Comparison of ENCODE assay signal across 12 cellular contexts in genomic region chr9:3733039-3733408, GRCh38.
DNase-seq lines count a peak whose midpoint lies in the region; ATAC-seq, FAIRE-seq and TF ChIP-seq lines count a peak whose summit lies in the region.
"Had no signal": no experiment of that assay in that cellular context is flagged by ENCODE, and none has a peak within 500 bp of the region (broad histone marks: within the 10 kb centered on the region; RNA-seq: fewer than 3 reads in every experiment).

No MANE protein-coding gene starts in this region.

- H2BK120ac ChIP-seq in IMR-90 (ENCODE audit: low read depth, low read length), result peak overlapping the region; percentile 58; the same call in 1 of the 2 replicates

- H3K4me1 Mint-ChIP-seq in CD8-positive, alpha-beta T cell (ENCODE audit: low read depth), result peaks cover 12% of the 10 kb centered on the region

- H2BK20ac ChIP-seq in IMR-90 (ENCODE audit: low read depth, low read length), result peak overlapping the region; percentile 10; the same call in 1 of the 2 replicates

- RAD21 ChIA-PET in GM12878 (lab: Charles Lee; ENCODE audit: unreplicated experiment), result interaction anchor here (0.9 to 2.4 kb wide), 8 partner anchors 206 to 605 kb away, joined by 3 to 8 read pairs (median 4); no protein-coding TSS in a partner anchor

- H3K9ac ChIP-seq in IMR-90 (ENCODE audit: low read depth, low read length) (no peak overlapping the region), GM12878 (ENCODE audit: control insufficient read depth, insufficient read depth, low read length) (no peak overlapping the region)

- H4K91ac ChIP-seq in IMR-90 (ENCODE audit: insufficient read depth, low read depth, low read length), result peak overlapping the region; percentile 23; the same call in 1 of the 2 replicates

- peak overlapping the region; percentile 13; the same call in 1 of the 2 replicates for H2AK5ac ChIP-seq in IMR-90 (ENCODE audit: low read depth, low read length)

- H3K56ac ChIP-seq in IMR-90 (ENCODE audit: extremely low read depth, insufficient read depth, low read length), result no peak overlapping the region

- H3K9me1 ChIP-seq in IMR-90 (ENCODE audit: insufficient read depth, low read length), result no peaks in the 10 kb centered on the region; the same call in 1 of the 2 replicates

- H3K36me3 Mint-ChIP-seq in CD8-positive, alpha-beta T cell, result no peaks in the 10 kb centered on the region

- TF ChIP-seq EP300 in GM12878 (IDR thresholded peaks at IDR 0.05; ENCODE audit: borderline replicate concordance in 1 of 2, control insufficient read depth in 1 of 2, low read depth in 2 of 2, low read length in 2 of 2), result no peak

- no peaks in the 10 kb centered on the region for H3K36me3 ChIP-seq in CD8-positive, alpha-beta T cell (ENCODE audit: insufficient read depth, low read length)
- H3K36me3 ChIP-seq in IMR-90 (ENCODE audit: control insufficient read depth, insufficient read depth, low read length) (no peaks in the 10 kb centered on the region), GM12878 (ENCODE audit: control insufficient read depth in 2 of 2, insufficient read depth in 2 of 2, low read length in 1 of 2) (no peaks in the 10 kb centered on the region), neuron (ENCODE audit: insufficient read depth, low read length) (no peaks in the 10 kb centered on the region), esophagus squamous epithelium (no peaks in the 10 kb centered on the region)
- H3K36me3 ChIP-seq: ovary had no signal

- no peak overlapping the region for H2AK9ac ChIP-seq in IMR-90 (replicated peaks; ENCODE audit: low read depth, low read length, poor library complexity)

- no peak overlapping the region for H2BK5ac ChIP-seq in IMR-90 (ENCODE audit: low read depth, low read length, poor library complexity, severe bottlenecking)

- no peak overlapping the region for H3K4me3 ChIP-seq in CD8-positive, alpha-beta T cell (ENCODE audit: low read depth, low read length)
- no peak overlapping the region for H3K4me3 ChIP-seq in IMR-90 (ENCODE audit: insufficient read depth, low read depth, low read length)
- no peak overlapping the region for H3K4me3 ChIP-seq in GM12878
- H3K4me3 ChIP-seq in neuron (ENCODE audit: low read length), result peak overlapping the region; percentile 43
- H3K4me3 ChIP-seq in esophagus squamous epithelium, result no peak overlapping the region
- H3K4me3 ChIP-seq: ovary, PC-9 had no signal

- FAIRE-seq in GM12878 (lab: Jason Lieb, UNC), result no peak

- peak overlapping the region; percentile 49 for H3K4ac ChIP-seq in IMR-90 (ENCODE audit: low read depth, low read length)

- dilution Hi-C loops in IMR-90 (cut with HindIII; ENCODE audit: low sequenced_read_pairs, unreplicated experiment), result no loop called here

- H3K4me3 Mint-ChIP-seq in CD8-positive, alpha-beta T cell, result no peak overlapping the region
- H3K4me3 Mint-ChIP-seq: activated CD4-positive, alpha-beta T cell treated with anti-CD3 and anti-CD28 coated beads, Interleukin-2, amount 10 ng/mL, durations not matched to agents 24 days and 14 days had no signal

- intact Hi-C loops in CD8-positive, alpha-beta T cell (cut with DNase I, micrococcal nuclease), result loop anchor here in 1 of 2 experiments (2.0 to 5.0 kb wide), 2 partner anchors 494 to 582 kb away; no protein-coding TSS in a partner anchor
- intact Hi-C loops in IMR-90 (cut with micrococcal nuclease), result loop anchor here (2.0 to 10.0 kb wide), 5 partner anchors 172 to 642 kb away; no protein-coding TSS in a partner anchor
- intact Hi-C loops in GM12878 (cut with micrococcal nuclease; ENCODE audit: unreplicated experiment), result loop anchor here (2.0 kb wide), 1 partner anchor 496 kb away; no protein-coding TSS in a partner anchor
- intact Hi-C loops in esophagus squamous epithelium (cut with DNase I), result loop anchor here (10.0 kb wide), 1 partner anchor 492 kb away; no protein-coding TSS in a partner anchor

- no peak for TF ChIP-seq RAD21 in IMR-90 (IDR thresholded peaks at IDR 0.05; ENCODE audit: low read length)
- no peak for TF ChIP-seq RAD21 in GM12878 (IDR thresholded peaks at IDR 0.05; ENCODE audit: insufficient read depth, low read depth, low read length)

- H2AFZ ChIP-seq in IMR-90 (replicated peaks; ENCODE audit: low read length, poor library complexity), result no peak overlapping the region
- no peak overlapping the region; the same call in 1 of the 2 replicates for H2AFZ ChIP-seq in GM12878 (ENCODE audit: control insufficient read depth, low read depth, low read length)
- H2AFZ ChIP-seq in neuron (ENCODE audit: low read depth, low read length), result no peak overlapping the region

- peak overlapping the region in 1 of 2 experiments; percentile 49; a peak in 2 of 4 replicates for H4K8ac ChIP-seq in IMR-90 (ENCODE audit: low read depth in 2 of 2, low read length in 2 of 2)

- no TSS peak for BruUV-seq in IMR-90 (replicated peaks; lab: Mats Ljungman, UMichigan)
- no TSS peak for BruUV-seq in GM12878 (replicated peaks; lab: Mats Ljungman, UMichigan)

- H3K4me1 ChIP-seq in CD8-positive, alpha-beta T cell (ENCODE audit: insufficient read depth, low read length), result no peaks in the 10 kb centered on the region
- peaks cover 3% of the 10 kb centered on the region for H3K4me1 ChIP-seq in IMR-90 (ENCODE audit: control insufficient read depth, insufficient read depth, low read length)
- H3K4me1 ChIP-seq in GM12878 (ENCODE audit: control insufficient read depth, insufficient read depth, low read length), result peaks cover 22% of the 10 kb centered on the region
- peaks cover 14% of the 10 kb centered on the region for H3K4me1 ChIP-seq in neuron (ENCODE audit: insufficient read depth, low read length)
- peaks cover 0 to 14% (median 4%) of the 10 kb centered on the region in 3 donors for H3K4me1 ChIP-seq in esophagus squamous epithelium

- SMC1A ChIA-PET in GM12878 (lab: Charles Lee; ENCODE audit: uncharacterized antibody, unreplicated experiment), result interaction anchor here (1.0 to 3.5 kb wide), 7 partner anchors 69 to 605 kb away, joined by 3 to 20 read pairs (median 3); no protein-coding TSS in a partner anchor

- CTCF ChIA-PET in CD8-positive, alpha-beta T cell (lab: Charles Lee), result interaction anchor here (1.3 to 2.7 kb wide), 5 partner anchors 11 to 643 kb away, joined by 3 to 15 read pairs (median 4); no protein-coding TSS in a partner anchor
- CTCF ChIA-PET in IMR-90 (lab: Yijun Ruan, JAX), result interaction anchor here (0.5 to 3.2 kb wide), 2 partner anchors 495 to 564 kb away, joined by 6 to 15 read pairs; no protein-coding TSS in a partner anchor
- CTCF ChIA-PET in GM12878 (lab: Yijun Ruan, JAX), result interaction anchor here (1.0 to 4.1 kb wide), 13 partner anchors 18 to 634 kb away, joined by 3 to 28 read pairs (median 6); no protein-coding TSS in a partner anchor

- no peak overlapping the region for H3K27ac Mint-ChIP-seq in CD8-positive, alpha-beta T cell
- H3K27ac Mint-ChIP-seq: activated CD4-positive, alpha-beta T cell treated with anti-CD3 and anti-CD28 coated beads, Interleukin-2, amount 10 ng/mL, durations not matched to agents 24 days and 14 days had no signal

- no peaks in the 10 kb centered on the region for H3K79me1 ChIP-seq in IMR-90 (ENCODE audit: low read depth in 1 of 2, low read length in 2 of 2)

- 0 out of 3 replicates have a peak overlapping the region, but pooled peaks have one; percentile 18 for H2BK15ac ChIP-seq in IMR-90 (ENCODE audit: low read depth, low read length)

- in situ Hi-C loops in IMR-90 (cut with MboI; ENCODE audit: low sequenced_read_pairs), result loop anchor here (5.0 to 25.0 kb wide), 3 partner anchors 329 to 629 kb away; no protein-coding TSS in a partner anchor
- in situ Hi-C loops in GM12878 (cut with MboI), result loop anchor here (5.0 to 10.0 kb wide), 3 partner anchors 258 to 602 kb away; no protein-coding TSS in a partner anchor

- H3K27ac ChIP-seq in CD8-positive, alpha-beta T cell (ENCODE audit: low read depth, low read length), result no peak overlapping the region
- H3K27ac ChIP-seq in IMR-90 (ENCODE audit: insufficient read depth, low read length) (no peak overlapping the region; the same call in 1 of the 2 replicates), GM12878 (ENCODE audit: control insufficient read depth, insufficient read depth) (no peak overlapping the region), esophagus squamous epithelium (no peak overlapping the region)
- H3K27ac ChIP-seq: PC-9 had no signal

- peak overlapping the region; percentile 20; the same call in 1 of the 2 replicates for H3K18ac ChIP-seq in IMR-90 (ENCODE audit: low read depth, low read length)

- POLR2A ChIA-PET in CD8-positive, alpha-beta T cell (lab: Charles Lee), result no interaction called here
- POLR2A ChIA-PET in IMR-90 (lab: Charles Lee; ENCODE audit: unreplicated experiment) (no interaction called here), GM12878 (lab: Charles Lee) (no interaction called here)

- H3K9me3 ChIP-seq in CD8-positive, alpha-beta T cell (ENCODE audit: low read length), result no peaks in the 10 kb centered on the region
- no peaks in the 10 kb centered on the region for H3K9me3 ChIP-seq in IMR-90 (ENCODE audit: control insufficient read depth, insufficient read depth, low read length)
- H3K9me3 ChIP-seq in GM12878 (replicated peaks; ENCODE audit: control insufficient read depth, insufficient read depth, low read length), result no peaks in the 10 kb centered on the region
- H3K9me3 ChIP-seq in neuron (ENCODE audit: low read length), result no peaks in the 10 kb centered on the region
- no peaks in the 10 kb centered on the region for H3K9me3 ChIP-seq in esophagus squamous epithelium
- H3K9me3 ChIP-seq: Caco-2, ovary had no signal

- H3K27me3 Mint-ChIP-seq in CD8-positive, alpha-beta T cell (ENCODE audit: low read depth), result peaks cover 2% of the 10 kb centered on the region
- H3K27me3 Mint-ChIP-seq: activated CD4-positive, alpha-beta T cell treated with anti-CD3 and anti-CD28 coated beads, Interleukin-2, amount 10 ng/mL, durations not matched to agents 24 days and 14 days had no signal

- H3K27me3 ChIP-seq in CD8-positive, alpha-beta T cell (ENCODE audit: insufficient read depth, low read length), result no peaks in the 10 kb centered on the region
- no peaks in the 10 kb centered on the region for H3K27me3 ChIP-seq in IMR-90 (ENCODE audit: control insufficient read depth, insufficient read depth, low read length)
- H3K27me3 ChIP-seq in GM12878 (replicated peaks in 1 of 2; ENCODE audit: control insufficient read depth in 2 of 2, insufficient read depth in 2 of 2, low read length in 1 of 2), result no peaks in the 10 kb centered on the region
- no peaks in the 10 kb centered on the region for H3K27me3 ChIP-seq in neuron (ENCODE audit: insufficient read depth, low read length)
- H3K27me3 ChIP-seq in esophagus squamous epithelium, result no peaks in the 10 kb centered on the region
- H3K27me3 ChIP-seq: ovary had no signal

- WGBS in IMR-90 (ENCODE audit: extremely low coverage in 2 of 2, insufficient read length in 1 of 2), 2 experiments, result no CpG with 5 or more reads among the region's 3 CpGs
- WGBS in GM12878 (ENCODE audit: insufficient coverage, insufficient replicate concordance, low lambda C conversion rate, missing lambda C conversion rate), result 58% methylated on average over 3 of the region's 3 CpGs
- WGBS in esophagus squamous epithelium, 2 donors, result 42 to 61% methylated on average over 3 of the region's 3 CpGs

- H4K5ac ChIP-seq in IMR-90 (ENCODE audit: low read depth, low read length), result 0 out of 2 replicates have a peak overlapping the region, but pooled peaks have one; percentile 5

- TF ChIP-seq POLR2A in IMR-90 (IDR thresholded peaks at IDR 0.05; ENCODE audit: low read depth, low read length) (no peak), GM12878 (IDR thresholded peaks at IDR 0.05; ENCODE audit: low read depth, low read length) (no peak), esophagus squamous epithelium (IDR thresholded peaks at IDR 0.05) (no peak)

- H3K79me2 ChIP-seq in GM12878 (ENCODE audit: control insufficient read depth, insufficient read depth, low read length), result no peaks in the 10 kb centered on the region

- no peaks in the 10 kb centered on the region for H3K9me3 Mint-ChIP-seq in CD8-positive, alpha-beta T cell
- H3K9me3 Mint-ChIP-seq: activated CD4-positive, alpha-beta T cell treated with anti-CD3 and anti-CD28 coated beads, Interleukin-2, amount 10 ng/mL, durations not matched to agents 24 days and 14 days had no signal

- H3K4me2 ChIP-seq in IMR-90 (ENCODE audit: low read depth, low read length) (no peak overlapping the region), GM12878 (ENCODE audit: control insufficient read depth, insufficient read depth) (no peak overlapping the region)

- peak; percentile 15 for TF ChIP-seq CTCF in CD8-positive, alpha-beta T cell (IDR thresholded peaks at IDR 0.05)
- no peak for TF ChIP-seq CTCF in IMR-90 (conservative IDR thresholded peaks at IDR 0.05; ENCODE audit: low read depth, low read length)
- no peak for TF ChIP-seq CTCF in GM12878 (IDR thresholded peaks at IDR 0.05 in 2 of 3, conservative IDR thresholded peaks at IDR 0.05 in 1 of 3; ENCODE audit: control insufficient read depth in 2 of 3, extremely low read depth in 1 of 3, insufficient read depth in 1 of 3, low read depth in 3 of 3, low read length in 3 of 3)
- no peak for TF ChIP-seq CTCF in esophagus squamous epithelium (IDR thresholded peaks at IDR 0.05)

- no peak overlapping the region for H3K23ac ChIP-seq in IMR-90 (ENCODE audit: low read depth, low read length)

- H4K20me1 ChIP-seq in IMR-90 (ENCODE audit: insufficient read depth, low read length), result no peaks in the 10 kb centered on the region
- H4K20me1 ChIP-seq in GM12878 (ENCODE audit: control insufficient read depth, insufficient read depth), result no peaks in the 10 kb centered on the region

- no peak for ATAC-seq in CD8-positive, alpha-beta T cell
- ATAC-seq in IMR-90 (ENCODE audit: low read depth), result no peak
- peak; percentile 43 for ATAC-seq in GM12878
- no peak for ATAC-seq in GM19467 (IDR thresholded peaks at IDR 0.05; ENCODE audit: unreplicated experiment)

- no peak for DNase-seq in CD8-positive, alpha-beta T cell
- DNase-seq in IMR-90 (no peak), GM12878 (ENCODE audit: low read depth, low spot score) (peak; percentile 9), DMS153 treated with DMSO at 0.1 percent for 48 hours (lab: John Stamatoyannopoulos, UW; ENCODE audit: unreplicated experiment) (no peak), esophagus squamous epithelium (lab: John Stamatoyannopoulos, UW) (no peak), NCI-H1092 (lab: John Stamatoyannopoulos, UW) (no peak)

- no peak overlapping the region; the same call in 1 of the 2 replicates for H3K14ac ChIP-seq in IMR-90 (replicated peaks; ENCODE audit: low read depth, low read length)
